Comparison of ENCODE assay signal across 8 cellular contexts in the genomic region with DNA sequence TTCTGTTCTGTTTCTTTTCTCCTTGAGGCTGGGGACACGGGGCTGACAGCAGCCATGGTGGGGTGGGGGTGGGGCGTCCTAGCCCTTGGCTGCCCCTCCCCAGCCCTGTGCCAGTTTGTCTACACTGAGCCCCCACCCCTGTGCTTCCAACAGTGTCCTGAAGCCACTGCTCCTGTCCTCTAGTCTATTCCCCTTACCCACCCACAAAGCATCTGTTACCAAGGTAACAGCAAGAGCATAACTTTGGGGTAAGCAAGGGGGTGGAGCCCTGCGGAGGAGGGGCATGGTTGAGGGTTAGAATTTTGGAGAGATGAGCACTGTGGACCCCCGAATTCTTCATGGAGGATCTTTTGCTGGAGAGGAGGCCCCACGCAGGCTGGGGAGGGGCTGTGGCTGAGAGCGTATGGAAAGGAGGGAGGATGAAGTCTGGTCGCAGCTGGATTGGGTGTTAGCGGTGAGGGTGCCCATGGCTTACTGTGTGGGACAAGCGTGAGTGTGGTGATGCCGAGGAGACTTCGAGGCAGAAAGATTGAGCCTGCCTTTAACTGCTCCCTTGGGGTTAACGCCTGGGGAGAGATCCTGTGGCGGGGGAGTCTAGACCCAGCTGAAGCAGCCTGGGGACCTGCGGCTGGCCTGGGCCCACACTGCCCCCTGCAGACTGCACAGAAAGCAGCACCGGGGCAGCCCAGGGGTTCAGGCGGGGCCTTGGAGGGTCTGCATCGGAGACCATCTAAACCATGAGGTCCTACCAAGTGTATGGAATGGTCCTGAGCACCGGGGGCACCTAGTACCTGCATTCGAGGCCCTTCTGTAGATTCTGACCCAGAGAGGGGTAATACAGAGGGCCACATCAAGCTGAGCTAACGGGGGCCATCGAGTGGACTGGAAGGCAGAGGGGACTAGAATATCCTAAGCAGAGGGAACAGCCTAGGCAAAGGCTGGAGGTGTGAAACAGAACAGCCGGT. TPM values are rescaled to one million over a fixed set of nuclear protein-coding genes. Genes with fewer than 3 reads are reported as not detected.
DNase-seq lines count a peak whose midpoint lies in the region; ATAC-seq, FAIRE-seq and TF ChIP-seq lines count a peak whose summit lies in the region.

No MANE protein-coding gene starts in this region.

- TF ChIP-seq RAD21 in A549 (conservative IDR thresholded peaks at IDR 0.05 in 1 of 2, IDR thresholded peaks at IDR 0.05 in 1 of 2), result peak; percentile 72

- H3K4me1 ChIP-seq in A549, result peaks cover 29% of the 10 kb centered on the region; the same call in 2 of the 3 replicates
- peaks cover 13% of the 10 kb centered on the region for H3K4me1 ChIP-seq in GM23248 (ENCODE audit: insufficient read depth)
- H3K4me1 ChIP-seq in PC-9 (replicated peaks; ENCODE audit: insufficient read depth), result peaks cover 10% of the 10 kb centered on the region; the same call in 1 of the 2 replicates
- peaks cover 3 to 12% (median 10%) of the 10 kb centered on the region in 9 donors for H3K4me1 ChIP-seq in heart right ventricle
- peaks cover 25% of the 10 kb centered on the region for H3K4me1 ChIP-seq in skeletal muscle satellite cell (ENCODE audit: control insufficient read depth, insufficient read depth, low read length)

- in situ Hi-C loops in GM23248 (cut with MboI), result no loop called here

- H3K4me3 ChIP-seq in A549 (no peak overlapping the region), GM23248 (peak overlapping the region; percentile 56), PC-9 (no peak overlapping the region), heart right ventricle (peak overlapping the region in 1 of 10 donors; percentile 11), skeletal muscle satellite cell (ENCODE audit: low read length) (peak overlapping the region; percentile 28)

- no peaks in the 10 kb centered on the region for H3K79me2 ChIP-seq in GM23248 (ENCODE audit: insufficient read depth)
- no peaks in the 10 kb centered on the region for H3K79me2 ChIP-seq in PC-9 (ENCODE audit: low read depth)

- BruUV-seq in PC-9 (replicated peaks; lab: Mats Ljungman, UMichigan), result no TSS peak

- DNase-seq in A549 (ENCODE audit: low read depth in 1 of 2, low spot score in 1 of 2), result peak; percentile 50 to 76
- peak; percentile 77 for DNase-seq in GM23248
- no peak for DNase-seq in PC-9
- DNase-seq in activated naive CD4-positive, alpha-beta T cell (lab: John Stamatoyannopoulos, UW), result peak in 3 of 4 experiments; percentile 22 to 54 (median 28)
- DNase-seq in heart right ventricle, result peak; percentile 29 to 53
- DNase-seq in DMS114 treated with DMSO at 0.1 percent for 48 hours (lab: John Stamatoyannopoulos, UW; ENCODE audit: unreplicated experiment), result no peak

- H4K20me1 ChIP-seq in GM23248 (ENCODE audit: insufficient read depth), result no peaks in the 10 kb centered on the region
- H4K20me1 ChIP-seq in PC-9 (ENCODE audit: insufficient read depth), result no peaks in the 10 kb centered on the region

- H3F3A ChIP-seq in GM23248 (ENCODE audit: insufficient read depth) (0 out of 2 replicates have a peak, but pooled peaks cover 5% of the 10 kb centered on the region), PC-9 (ENCODE audit: insufficient read depth, low read depth) (peaks cover 4% of the 10 kb centered on the region; the same call in 1 of the 2 replicates)

- TF ChIP-seq CTCF in A549 (IDR thresholded peaks at IDR 0.05) (peak; percentile 78), PC-9 (conservative IDR thresholded peaks at IDR 0.05) (peak; percentile 54), heart right ventricle (IDR thresholded peaks at IDR 0.05) (peak; percentile 52 to 84 (median 76))

- H3K36me3 ChIP-seq in GM23248 (ENCODE audit: low read depth) (no peaks in the 10 kb centered on the region), PC-9 (ENCODE audit: low read depth) (no peaks in the 10 kb centered on the region), heart right ventricle (no peaks in the 10 kb centered on the region), skeletal muscle satellite cell (ENCODE audit: insufficient read depth, low read length) (no peaks in the 10 kb centered on the region)

- H3K9me3 ChIP-seq in A549 (no peaks in the 10 kb centered on the region), GM23248 (ENCODE audit: low read depth) (no peaks in the 10 kb centered on the region), PC-9 (ENCODE audit: insufficient read depth, low read depth) (no peaks in the 10 kb centered on the region), heart right ventricle (no peaks in the 10 kb centered on the region), skeletal muscle satellite cell (replicated peaks; ENCODE audit: low read length) (no peaks in the 10 kb centered on the region)

- no peak for FAIRE-seq in A549 (lab: Jason Lieb, UNC)

- H3K27me3 ChIP-seq in GM23248 (replicated peaks; ENCODE audit: insufficient read depth), result no peaks in the 10 kb centered on the region
- no peaks in the 10 kb centered on the region for H3K27me3 ChIP-seq in PC-9 (ENCODE audit: insufficient read depth, low read depth)
- peaks cover 3 to 73% (median 50%) of the 10 kb centered on the region in 7 donors for H3K27me3 ChIP-seq in heart right ventricle
- peaks cover 9% of the 10 kb centered on the region for H3K27me3 ChIP-seq in skeletal muscle satellite cell (ENCODE audit: control insufficient read depth, insufficient read depth, low read length)

- no peak for TF ChIP-seq POLR2A in A549 (IDR thresholded peaks at IDR 0.05; ENCODE audit: low read length)

- TF ChIP-seq EP300 in A549 (IDR thresholded peaks at IDR 0.05), result no peak

- intact Hi-C loops in PC-9 (cut with micrococcal nuclease; ENCODE audit: unreplicated experiment), result no loop called here
- intact Hi-C loops in heart right ventricle (cut with DNase I), result loop anchor here in 4 of 10 donors (10.0 kb wide), 3 partner anchors 67 to 257 kb away; a partner anchor contains a TSS

- peak overlapping the region in 1 of 2 experiments; percentile 47; a peak in 1 of 6 replicates for H3K27ac ChIP-seq in A549
- H3K27ac ChIP-seq in GM23248, result no peak overlapping the region
- no peak overlapping the region for H3K27ac ChIP-seq in PC-9
- no peak overlapping the region for H3K27ac ChIP-seq in heart right ventricle

- H3K4me2 ChIP-seq in A549, result peak overlapping the region; percentile 65
- H3K4me2 ChIP-seq in GM23248 (ENCODE audit: unreplicated experiment), result peak overlapping the region; percentile 69
- H3K4me2 ChIP-seq in PC-9, result no peak overlapping the region
- peak overlapping the region; percentile 73 for H3K4me2 ChIP-seq in skeletal muscle satellite cell (ENCODE audit: low read length)

- H2AFZ ChIP-seq in GM23248 (peak overlapping the region; percentile 71), PC-9 (no peak overlapping the region)

- H3K9me2 ChIP-seq in GM23248 (ENCODE audit: insufficient read depth) (no peaks in the 10 kb centered on the region), PC-9 (ENCODE audit: insufficient read depth) (no peaks in the 10 kb centered on the region)

- peak; percentile 61 to 77; a peak in 5 of 6 replicates for ATAC-seq in A549
- peak in 7 of 8 donors; percentile 75 to 86 (median 77) for ATAC-seq in heart right ventricle
- ATAC-seq in HG02885 (IDR thresholded peaks at IDR 0.05; ENCODE audit: poor library complexity, unreplicated experiment), result no peak

- CTCF ChIA-PET in A549 (lab: Yijun Ruan, JAX), result interaction anchor here (0.7 to 21.6 kb wide), 12 partner anchors 17 to 250 kb away, joined by 3 to 1140 read pairs (median 4); a partner anchor contains a TSS
- CTCF ChIA-PET in PC-9 (lab: Charles Lee), result interaction anchor here (0.5 to 1.4 kb wide), 6 partner anchors 18 to 254 kb away, joined by 3 to 10 read pairs (median 6); a partner anchor contains a TSS

- 21% methylated on average over 22 of the region's 22 CpGs for WGBS in A549 (ENCODE audit: missing lambda C conversion rate)
- WGBS in GM23248 (ENCODE audit: low coverage in 1 of 2, low lambda C conversion rate in 2 of 2, missing lambda C conversion rate in 2 of 2), 2 experiments, result 9 to 11% methylated on average over 19 to 22 of the region's 22 CpGs
- 9 to 11% methylated on average over 22 of the region's 22 CpGs for WGBS in heart right ventricle, 2 donors

- H3K9ac ChIP-seq in GM23248 (peak overlapping the region; percentile 49), skeletal muscle satellite cell (ENCODE audit: low read depth, low read length) (no peak overlapping the region)

- POLR2A ChIA-PET in A549 (lab: Yijun Ruan, JAX), result interaction anchor here (0.6 to 1.6 kb wide), 2 partner anchors 25 to 26 kb away, joined by 3 to 6 read pairs; no protein-coding TSS in a partner anchor
- POLR2A ChIA-PET in PC-9 (lab: Charles Lee; ENCODE audit: unreplicated experiment), result no interaction called here

RNA-seq across cellular contexts. Expression of a gene that starts 6.1 kb away (rescaled TPM):
- polyA plus RNA-seq in A549 (2011; rRNA removed) (0.03 TPM in 2 replicates), A549 (2017; fragmentation: RNase III; extraction: RNeasy Plus Mini Kit Qiagen cat#74134 plus additional on column Dnase treatment) (0.16 to 0.29 TPM (median 0.26 TPM) in 3 replicates), GM23248 (2016; fragmentation: Nextera tagmentation; extraction: Ambion mirVana) (0.05 TPM in 1 of 2 replicates, not detected in the other), heart right ventricle (1 to 10 TPM in 1 of 2 donors, under 1 TPM in 1; 0.51 to 4.9 TPM)
- 0.08 and 0.12 TPM in 2 replicates for polyA plus RNA-seq in A549 (2012; cell fraction: cytosol; rRNA removed)
- 0.10 TPM in 2 replicates for polyA plus RNA-seq in A549 (2012; cell fraction: nucleus; rRNA removed)
- 0.15 TPM in 1 of 2 replicates, not detected in the other for polyA minus RNA-seq in A549 (2011; rRNA and poly(A)+ RNA removed)
- not detected in 2 replicates for total RNA-seq in GM23248 (2014; rRNA removed; shearing (Covaris generic))
- total RNA-seq in PC-9 (2021) (0.17 and 0.28 TPM in 2 replicates), heart right ventricle (1 to 10 TPM in 3 of 10 donors, under 1 TPM in 6, not detected in 1; 0.09 to 2.0 (median 0.37) TPM)
- total RNA-seq in skeletal muscle satellite cell (2012; rRNA removed), result under 0.01 TPM in 2 replicates

RNA-seq across cellular contexts. Expression of a gene that starts 31.8 kb away (rescaled TPM):
- polyA plus RNA-seq in A549 (2011; rRNA removed), result 1,983 and 2,211 TPM in 2 replicates
- 3,586 and 4,539 TPM in 2 replicates for polyA plus RNA-seq in A549 (2012; cell fraction: cytosol; rRNA removed)
- 1,789 and 1,975 TPM in 2 replicates for polyA plus RNA-seq in A549 (2012; cell fraction: nucleus; rRNA removed)
- polyA plus RNA-seq in A549 (2017; fragmentation: RNase III; extraction: RNeasy Plus Mini Kit Qiagen cat#74134 plus additional on column Dnase treatment), result 2,724 to 2,918 TPM (median 2,862 TPM) in 3 replicates
- 835 and 986 TPM in 2 replicates for polyA minus RNA-seq in A549 (2011; rRNA and poly(A)+ RNA removed)
- total RNA-seq in GM23248 (2014; rRNA removed; shearing (Covaris generic)), result 1,500 and 1,636 TPM in 2 replicates
- polyA plus RNA-seq in GM23248 (2016; fragmentation: Nextera tagmentation; extraction: Ambion mirVana), result 892 and 903 TPM in 2 replicates
- 1,438 and 1,670 TPM in 2 replicates for total RNA-seq in PC-9 (2021)
- total RNA-seq in heart right ventricle, result 1,000 to 10,000 TPM in 3 of 10 donors, 100 to 1,000 TPM in 7; 907 to 1,150 (median 965) TPM
- 1,000 to 10,000 TPM; 1,654 to 3,029 TPM for polyA plus RNA-seq in heart right ventricle
- total RNA-seq in skeletal muscle satellite cell (2012; rRNA removed), result 2,094 and 2,393 TPM in 2 replicates

RNA-seq across cellular contexts. Expression of a gene that starts 34.4 kb away (rescaled TPM):
- 3.2 and 3.6 TPM in 2 replicates for polyA plus RNA-seq in A549 (2011; rRNA removed)
- 4.3 and 5.3 TPM in 2 replicates for polyA plus RNA-seq in A549 (2012; cell fraction: cytosol; rRNA removed)
- polyA plus RNA-seq in A549 (2012; cell fraction: nucleus; rRNA removed), result 17.6 and 19.6 TPM in 2 replicates
- polyA plus RNA-seq in A549 (2017; fragmentation: RNase III; extraction: RNeasy Plus Mini Kit Qiagen cat#74134 plus additional on column Dnase treatment), result 3.4 to 4.3 TPM (median 3.9 TPM) in 3 replicates
- polyA minus RNA-seq in A549 (2011; rRNA and poly(A)+ RNA removed), result 8.4 and 10.0 TPM in 2 replicates
- 6.6 and 8.1 TPM in 2 replicates for total RNA-seq in GM23248 (2014; rRNA removed; shearing (Covaris generic))
- polyA plus RNA-seq in GM23248 (2016; fragmentation: Nextera tagmentation; extraction: Ambion mirVana), result 6.0 and 7.1 TPM in 2 replicates
- total RNA-seq in PC-9 (2021), result 21.4 and 26.0 TPM in 2 replicates
- 1 to 10 TPM; 3.3 to 7.9 (median 4.6) TPM for total RNA-seq in heart right ventricle
- 10 to 100 TPM in 1 of 2 donors, 1 to 10 TPM in 1; 6.8 to 11.5 TPM for polyA plus RNA-seq in heart right ventricle
- 4.6 and 5.9 TPM in 2 replicates for total RNA-seq in skeletal muscle satellite cell (2012; rRNA removed)

Comparison
In these comparisons a context has a peak if more than half of its experiments do, and no peak if none do; other contexts are left out.
1. DNase-seq: peak in A549 (2 of 2), GM23248 (single experiment), activated naive CD4-positive, alpha-beta T cell (3 of 4) and heart right ventricle (2 of 2); none in PC-9 (0 of 2) and DMS114 treated with DMSO at 0.1 percent for 48 hours (single experiment).
2. H3K4me3 ChIP-seq: peak in GM23248 (single experiment) and skeletal muscle satellite cell (single experiment); none in A549 (single experiment) and PC-9 (single experiment).
3. Peak in every context shown above with its lines, with median percentiles within 50 percentile points of each other: CTCF ChIP-seq.